In genomic region chr16:49345829-49346228, GRCh38 we compare ENCODE assay signal across 22 cellular contexts. TPM values are rescaled to one million over a fixed set of nuclear protein-coding genes. Genes with fewer than 3 reads are reported as not detected.
A peak's percentile ranks its signal among the peaks of the same experiment; 100 is the strongest.
DNase-seq lines count a peak whose midpoint lies in the region; ATAC-seq and TF ChIP-seq lines count a peak whose summit lies in the region.
"Had no signal": no experiment of that assay in that cellular context is flagged by ENCODE, and none has a peak within 500 bp of the region (broad histone marks: within the 10 kb centered on the region; RNA-seq: fewer than 3 reads in every experiment).

No MANE protein-coding gene starts in this region.

- H3K9me3 ChIP-seq in SJCRH30 (replicated peaks) (no peaks in the 10 kb centered on the region), osteoblast (ENCODE audit: low read depth, low read length) (no peaks in the 10 kb centered on the region)
- H3K9me3 ChIP-seq: gastroesophageal sphincter, neutrophil had no signal

- no peak overlapping the region for H3K27ac ChIP-seq in SJCRH30
- H3K27ac ChIP-seq in osteoblast (ENCODE audit: low read depth, low read length): no peak overlapping the region
- H3K27ac ChIP-seq: gastroesophageal sphincter, neutrophil had no signal

- H3K4me1 ChIP-seq in SJCRH30 (no peaks in the 10 kb centered on the region), osteoblast (ENCODE audit: insufficient read depth, low read length) (no peaks in the 10 kb centered on the region)
- H3K4me1 ChIP-seq: gastroesophageal sphincter had no signal

- H3K36me3 ChIP-seq in H7 (replicated peaks; ENCODE audit: control insufficient read depth, insufficient read depth, low read length) (no peaks in the 10 kb centered on the region), SJCRH30 (no peaks in the 10 kb centered on the region), osteoblast (ENCODE audit: insufficient read depth, low read length) (no peaks in the 10 kb centered on the region)
- H3K36me3 ChIP-seq: gastroesophageal sphincter, neutrophil had no signal

- no peaks in the 10 kb centered on the region for H3K9me3 Mint-ChIP-seq in activated CD4-positive, alpha-beta T cell treated with anti-CD3 and anti-CD28 coated beads for 36 hours (ENCODE audit: low read depth)
- H3K9me3 Mint-ChIP-seq: CD4-positive, alpha-beta T cell had no signal

- H3K27me3 ChIP-seq in H7 (ENCODE audit: control insufficient read depth, insufficient read depth, low read length) (no peaks in the 10 kb centered on the region; the same call in 1 of the 2 replicates), SJCRH30 (no peaks in the 10 kb centered on the region), osteoblast (ENCODE audit: insufficient read depth, low read length) (no peaks in the 10 kb centered on the region)

- ATAC-seq in activated CD4-positive, alpha-beta T cell treated with anti-CD3 and anti-CD28 coated beads for 36 hours: no peak
- ATAC-seq in sciatic nerve: no peak
- ATAC-seq: gastroesophageal sphincter had no signal

- CTCF ChIA-PET in activated CD4-positive, alpha-beta T cell treated with anti-CD3 and anti-CD28 coated beads for 36 hours (lab: Charles Lee): no interaction called here

- no peaks in the 10 kb centered on the region for H4K20me1 ChIP-seq in osteoblast (ENCODE audit: insufficient read depth, low read length)

- H3K4me2 ChIP-seq in osteoblast (ENCODE audit: insufficient read depth, low read length): no peak overlapping the region

- H3K27ac Mint-ChIP-seq in activated CD4-positive, alpha-beta T cell treated with anti-CD3 and anti-CD28 coated beads for 36 hours: no peak overlapping the region
- H3K27ac Mint-ChIP-seq: CD4-positive, alpha-beta T cell had no signal

- no peak for TF ChIP-seq CTCF in osteoblast (IDR thresholded peaks at IDR 0.05; ENCODE audit: extremely low read depth, low read depth, low read length)

- POLR2A ChIA-PET in activated CD4-positive, alpha-beta T cell treated with anti-CD3 and anti-CD28 coated beads for 36 hours (lab: Charles Lee): no interaction called here

- H3K79me2 ChIP-seq in osteoblast (ENCODE audit: insufficient read depth, low read length): no peaks in the 10 kb centered on the region

- no peak overlapping the region for H2AFZ ChIP-seq in osteoblast (ENCODE audit: low read length)

- no peak overlapping the region for H3K4me3 ChIP-seq in H7 (ENCODE audit: insufficient read depth, low read depth, low read length)
- H3K4me3 ChIP-seq in SJCRH30: no peak overlapping the region
- no peak overlapping the region for H3K4me3 ChIP-seq in osteoblast (ENCODE audit: insufficient read depth, low read length)
- H3K4me3 ChIP-seq: gastroesophageal sphincter had no signal

- DNase-seq in activated CD4-positive, alpha-beta T cell treated with anti-CD3 and anti-CD28 coated beads for 36 hours: peak; percentile 33
- no peak for DNase-seq in activated CD4-positive, alpha-beta T cell treated with anti-CD3 and anti-CD28 coated beads for 4 hours
- DNase-seq in H7 (peak; percentile 80), SJCRH30 (peak; percentile 36 to 56), left kidney (ENCODE audit: low read depth, low spot score) (peak; percentile 67), SK-N-DZ (ENCODE audit: low spot score) (no peak), sciatic nerve (ENCODE audit: low spot score) (no peak), osteoblast (ENCODE audit: insufficient read length, low spot score, missing footprints) (no peak)
- DNase-seq: aorta; CD4-positive, alpha-beta T cell; EL; GOT3; mesenchymal stem cell; MV-4-11; NCI-H748 treated with DMSO at 0.1 percent for 48 hours; stimulated activated CD4-positive, alpha-beta T cell treated with anti-CD3 and anti-CD28 coated beads, Interleukin-4, amount 100 ng/mL, for 1 hour had no signal

- no peak overlapping the region for H3K4me3 Mint-ChIP-seq in activated CD4-positive, alpha-beta T cell treated with anti-CD3 and anti-CD28 coated beads for 36 hours
- H3K4me3 Mint-ChIP-seq: CD4-positive, alpha-beta T cell had no signal

- H3K36me3 Mint-ChIP-seq in activated CD4-positive, alpha-beta T cell treated with anti-CD3 and anti-CD28 coated beads for 36 hours (ENCODE audit: low read depth): no peaks in the 10 kb centered on the region

- H3K4me1 Mint-ChIP-seq in activated CD4-positive, alpha-beta T cell treated with anti-CD3 and anti-CD28 coated beads for 36 hours: no peaks in the 10 kb centered on the region

- intact Hi-C loops in activated CD4-positive, alpha-beta T cell treated with anti-CD3 and anti-CD28 coated beads for 36 hours (cut with DNase I, micrococcal nuclease): no loop called here
- intact Hi-C loops in sciatic nerve (cut with DNase I): no loop called here

- H3K27me3 Mint-ChIP-seq in activated CD4-positive, alpha-beta T cell treated with anti-CD3 and anti-CD28 coated beads for 36 hours: peaks cover 15% of the 10 kb centered on the region

RNA-seq across cellular contexts. Expression of gene C16orf78, which starts 27.8 kb away (rescaled TPM):
- total RNA-seq in activated CD4-positive, alpha-beta T cell treated with anti-CD3 and anti-CD28 coated beads for 36 hours: not detected
- not detected in 2 replicates for total RNA-seq in H7 (2014; rRNA removed; shearing (Covaris generic))
- not detected in 2 replicates for total RNA-seq in SJCRH30 (2014; rRNA removed; shearing (Covaris generic))
- not detected in 2 replicates for polyA plus RNA-seq in SK-N-DZ (2014; cell fraction: cytosol; rRNA removed)
- not detected in 2 replicates for polyA plus RNA-seq in SK-N-DZ (2014; cell fraction: nucleus; rRNA removed)
- total RNA-seq in sciatic nerve (not detected), osteoblast (not detected in 2 replicates)
- total RNA-seq: A172; aorta; CD4-positive, alpha-beta T cell; epithelial cell of proximal tubule; gastroesophageal sphincter; T-helper 1 cell treated with Interleukin-12 subunit alpha and Interleukin-12 subunit beta and Interleukin-4 antibody, amounts not matched to agents 30 ng/mL and 1 ng/mL, for 36 hours had no signal
- polyA plus RNA-seq: aorta, thymus had no signal

Comparison
In these comparisons a context has a peak if more than half of its experiments do, and no peak if none do; other contexts are left out.
1. DNase-seq: peak in activated CD4-positive, alpha-beta T cell treated with anti-CD3 and anti-CD28 coated beads for 36 hours (single experiment), H7 (single experiment), SJCRH30 (2 of 2) and left kidney (single experiment); none in activated CD4-positive, alpha-beta T cell treated with anti-CD3 and anti-CD28 coated beads for 4 hours (0 of 2), SK-N-DZ (single experiment), sciatic nerve (single experiment) and osteoblast (single experiment).